ENCODE assay signal across 20 cellular contexts in the genomic region with DNA sequence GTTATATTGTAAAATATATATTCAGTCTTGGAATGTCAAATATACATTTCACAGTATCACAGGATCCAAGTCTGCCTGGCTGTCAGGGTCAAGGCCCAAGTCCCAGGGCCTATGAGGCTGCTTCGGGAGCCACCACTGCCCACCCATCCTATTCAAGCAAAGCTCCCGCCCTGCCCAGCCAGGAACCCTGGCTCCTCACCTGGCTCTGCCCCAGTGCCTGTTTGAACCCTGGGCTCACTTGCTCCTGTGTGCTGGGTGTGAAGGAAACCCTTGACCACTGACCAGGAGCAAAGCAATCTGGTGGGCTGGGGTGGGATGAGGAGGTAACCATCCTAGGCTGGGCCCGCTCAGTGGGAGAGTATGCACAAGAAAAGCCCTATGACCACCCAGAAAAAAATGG. TPM values are rescaled to one million over a fixed set of nuclear protein-coding genes. Genes with fewer than 3 reads are reported as not detected.
DNase-seq lines count a peak whose midpoint lies in the region; ATAC-seq, FAIRE-seq and TF ChIP-seq lines count a peak whose summit lies in the region.
"Had no signal": no experiment of that assay in that cellular context is flagged by ENCODE, and none has a peak within 500 bp of the region (broad histone marks: within the 10 kb centered on the region; RNA-seq: fewer than 3 reads in every experiment).

No MANE protein-coding gene starts in this region.

- no peak overlapping the region for H3K9ac ChIP-seq in HCT116 (ENCODE audit: low read length)
- no peak overlapping the region for H3K9ac ChIP-seq in kidney (ENCODE audit: low read length in 2 of 2)
- H3K9ac ChIP-seq in smooth muscle cell (ENCODE audit: low read depth), result no peak overlapping the region

- peaks cover 13% of the 10 kb centered on the region for H3K4me1 ChIP-seq in A549
- H3K4me1 ChIP-seq in HCT116 (ENCODE audit: control insufficient read depth in 1 of 2, insufficient read depth in 2 of 2, low read length in 2 of 2), result peaks cover 0 to 15% of the 10 kb centered on the region in 2 experiments; a peak in 2 of 4 replicates
- no peaks in the 10 kb centered on the region for H3K4me1 ChIP-seq in kidney (ENCODE audit: control insufficient read depth in 1 of 2, insufficient read depth in 1 of 2, low read depth in 1 of 2, low read length in 2 of 2)
- H3K4me1 ChIP-seq in smooth muscle cell (ENCODE audit: low read depth), result no peaks in the 10 kb centered on the region
- no peaks in the 10 kb centered on the region for H3K4me1 ChIP-seq in vagina
- H3K4me1 ChIP-seq: BE2C, Caco-2, HAP-1 had no signal

- H3K4me3 ChIP-seq in A549 (no peak overlapping the region), HCT116 (replicated peaks in 1 of 2; ENCODE audit: low read depth in 1 of 2, low read length in 2 of 2) (no peak overlapping the region), kidney (ENCODE audit: low read length in 2 of 2) (no peak overlapping the region), smooth muscle cell (no peak overlapping the region), vagina (no peak overlapping the region)
- H3K4me3 ChIP-seq: GM12878, HAP-1 had no signal

- intact Hi-C loops in HCT116 (cut with micrococcal nuclease) (no loop called here), kidney (cut with DNase I) (no loop called here), vagina (cut with DNase I) (no loop called here)

- H3F3A ChIP-seq in smooth muscle cell (ENCODE audit: low read depth), result no peaks in the 10 kb centered on the region

- POLR2A ChIA-PET in A549 (lab: Yijun Ruan, JAX), result no interaction called here
- POLR2A ChIA-PET in HCT116 (lab: Charles Lee), result no interaction called here

- BruUV-seq in HCT116 (replicated peaks; lab: Mats Ljungman, UMichigan), result no TSS peak

- FAIRE-seq in A549 (lab: Jason Lieb, UNC) (no peak), kidney (lab: Jason Lieb, UNC) (no peak)
- FAIRE-seq: D721Med, GM12878 had no signal

- no peak for TF ChIP-seq EP300 in A549 (IDR thresholded peaks at IDR 0.05)

- H3K79me2 ChIP-seq in HCT116 (ENCODE audit: insufficient read depth, low read length) (no peaks in the 10 kb centered on the region), smooth muscle cell (ENCODE audit: low read depth) (no peaks in the 10 kb centered on the region)

- WGBS in A549 (ENCODE audit: missing lambda C conversion rate), result 86% methylated on average over 3 of the region's 3 CpGs
- 97% methylated on average over 3 of the region's 3 CpGs for WGBS in smooth muscle cell (ENCODE audit: low lambda C conversion rate)

- TF ChIP-seq POLR2A in A549 (IDR thresholded peaks at IDR 0.05; ENCODE audit: low read length) (no peak), HCT116 (IDR thresholded peaks at IDR 0.05; ENCODE audit: borderline replicate concordance, extremely low read depth, insufficient read depth, insufficient read length) (no peak), vagina (IDR thresholded peaks at IDR 0.05) (no peak)

- H3K4me2 ChIP-seq in A549 (peak overlapping the region; percentile 50), HCT116 (ENCODE audit: low read length) (peak overlapping the region; percentile 44; the same call in 1 of the 2 replicates), smooth muscle cell (peak overlapping the region; percentile 72)

- H3K27me3 ChIP-seq in HCT116 (ENCODE audit: insufficient read depth, low read length) (no peaks in the 10 kb centered on the region), smooth muscle cell (ENCODE audit: low read depth) (no peaks in the 10 kb centered on the region), vagina (no peaks in the 10 kb centered on the region)
- H3K27me3 ChIP-seq: BE2C had no signal

- no peaks in the 10 kb centered on the region for H3K9me2 ChIP-seq in HCT116 (ENCODE audit: insufficient read depth)

- TF ChIP-seq CTCF in A549 (IDR thresholded peaks at IDR 0.05) (no peak), HCT116 (IDR thresholded peaks at IDR 0.05 in 2 of 3, conservative IDR thresholded peaks at IDR 0.05 in 1 of 3; ENCODE audit: borderline replicate concordance in 1 of 3, insufficient read depth in 1 of 3, low read depth in 2 of 3, low read length in 2 of 3) (no peak), kidney (IDR thresholded peaks at IDR 0.05; ENCODE audit: borderline replicate concordance, extremely low read depth, insufficient read depth) (no peak), smooth muscle cell (IDR thresholded peaks at IDR 0.05; ENCODE audit: borderline replicate concordance, insufficient read depth, poor library complexity, severe bottlenecking) (no peak), vagina (IDR thresholded peaks at IDR 0.05) (no peak)

- TF ChIP-seq RAD21 in A549 (conservative IDR thresholded peaks at IDR 0.05 in 1 of 2, IDR thresholded peaks at IDR 0.05 in 1 of 2) (no peak), HCT116 (IDR thresholded peaks at IDR 0.05; ENCODE audit: low read depth) (no peak)

- CTCF ChIA-PET in A549 (lab: Yijun Ruan, JAX) (interaction anchor here (2.5 to 4.4 kb wide), 3 partner anchors 36 to 53 kb away, joined by 16 to 17 read pairs (median 16); no protein-coding TSS in a partner anchor), HCT116 (lab: Charles Lee) (interaction anchor here (1.2 kb wide), 1 partner anchor 36 kb away, joined by 4 read pairs; no protein-coding TSS in a partner anchor)

- H3K36me3 ChIP-seq in HCT116 (ENCODE audit: control insufficient read depth in 1 of 2, insufficient read depth in 2 of 2, low read length in 2 of 2) (no peaks in the 10 kb centered on the region), kidney (ENCODE audit: control insufficient read depth in 1 of 2, insufficient read depth in 2 of 2, low read length in 2 of 2) (no peaks in the 10 kb centered on the region), smooth muscle cell (ENCODE audit: low read depth) (no peaks in the 10 kb centered on the region), vagina (no peaks in the 10 kb centered on the region)
- H3K36me3 ChIP-seq: BE2C, HAP-1 had no signal

- H3K27ac ChIP-seq in A549, result peak overlapping the region; percentile 36 to 67; a peak in 4 of 6 replicates
- H3K27ac ChIP-seq in HCT116 (ENCODE audit: low read depth, low read length), result no peak overlapping the region
- H3K27ac ChIP-seq in kidney (ENCODE audit: low read depth in 2 of 2, low read length in 2 of 2), result no peak overlapping the region
- peak overlapping the region; percentile 63 for H3K27ac ChIP-seq in smooth muscle cell (ENCODE audit: low read depth)
- no peak overlapping the region for H3K27ac ChIP-seq in vagina
- H3K27ac ChIP-seq: HL-60 had no signal

- ATAC-seq in A549, result no peak
- ATAC-seq in HCT116, result no peak; the same call in 1 of the 2 replicates
- no peak for ATAC-seq in HG02763 (IDR thresholded peaks at IDR 0.05; ENCODE audit: unreplicated experiment)
- ATAC-seq: GM12878 had no signal

- RAD21 ChIA-PET in HCT116 (lab: Charles Lee; ENCODE audit: low non-redundant PET in 1 of 2, low total read pairs in 2 of 2, uncharacterized antibody in 2 of 2, unreplicated experiment in 2 of 2), result no interaction called here

- no peak for DNase-seq in A549 (ENCODE audit: low read depth in 1 of 2, low spot score in 1 of 2)
- no peak for DNase-seq in HCT116 (ENCODE audit: low read depth, low spot score)
- peak; percentile 41 for DNase-seq in kidney
- DNase-seq in smooth muscle cell (lab: John Stamatoyannopoulos, UW; ENCODE audit: unreplicated experiment), result no peak
- no peak for DNase-seq in NCI-H82 treated with DMSO at 0.1 percent for 48 hours (lab: John Stamatoyannopoulos, UW; ENCODE audit: unreplicated experiment)
- DNase-seq in vagina (ENCODE audit: extremely low spot score in 2 of 2), result no peak
- DNase-seq: 8988T; BE2C; C1 segment of cervical spinal cord; Caco-2; CD4-positive, alpha-beta T cell; DMS153; DMS79 treated with DMSO at 0.1 percent for 48 hours; GOT3; KBM-7 had no signal

- H3K9me3 ChIP-seq in A549, result no peaks in the 10 kb centered on the region
- H3K9me3 ChIP-seq in HCT116 (ENCODE audit: control insufficient read depth in 1 of 2, insufficient read depth in 1 of 2, low read depth in 1 of 2, low read length in 2 of 2), result no peaks in the 10 kb centered on the region
- H3K9me3 ChIP-seq in kidney (ENCODE audit: control insufficient read depth in 1 of 2, low read length in 2 of 2), result no peaks in the 10 kb centered on the region
- no peaks in the 10 kb centered on the region for H3K9me3 ChIP-seq in smooth muscle cell (replicated peaks; ENCODE audit: low read depth)
- no peaks in the 10 kb centered on the region for H3K9me3 ChIP-seq in vagina
- H3K9me3 ChIP-seq: BE2C, Caco-2, HAP-1 had no signal

- no peak overlapping the region for H2AFZ ChIP-seq in HCT116 (ENCODE audit: low read depth, low read length, poor library complexity, severe bottlenecking)
- no peak overlapping the region for H2AFZ ChIP-seq in smooth muscle cell (ENCODE audit: low read depth)

- H4K20me1 ChIP-seq in HCT116 (ENCODE audit: insufficient read depth) (no peaks in the 10 kb centered on the region), smooth muscle cell (ENCODE audit: low read depth) (no peaks in the 10 kb centered on the region)

TF ChIP-seq in A549, 52 proteins besides CTCF, POLR2A, EP300 and RAD21 (continues in another document):
- no peak for TF ChIP-seq RARB (CRISPR knock-in tag; IDR thresholded peaks at IDR 0.05)

RNA-seq across cellular contexts. Expression of a gene that starts 27.0 kb away (rescaled TPM):
- polyA plus RNA-seq in A549 (2011; rRNA removed), result 154 and 165 TPM in 2 replicates
- polyA plus RNA-seq in A549 (2012; cell fraction: cytosol; rRNA removed), result 89.1 and 107 TPM in 2 replicates
- 30.4 and 35.7 TPM in 2 replicates for polyA plus RNA-seq in A549 (2012; cell fraction: nucleus; rRNA removed)
- polyA plus RNA-seq in A549 (2017; fragmentation: RNase III; extraction: RNeasy Plus Mini Kit Qiagen cat#74134 plus additional on column Dnase treatment), result 151 to 158 TPM (median 156 TPM) in 3 replicates
- polyA minus RNA-seq in A549 (2011; rRNA and poly(A)+ RNA removed), result 13.0 and 13.7 TPM in 2 replicates
- total RNA-seq in HCT116 (2021; ENCODE audit: unreplicated experiment), result 19.9 TPM
- 33.2 and 38.5 TPM in 2 replicates for polyA plus RNA-seq in HCT116 (2012)
- 16.5 TPM for total RNA-seq in kidney
- polyA plus RNA-seq in kidney (ENCODE audit: insufficient read depth, low read depth, low replicate concordance), result 46.3 TPM
- total RNA-seq in smooth muscle cell, result 43.8 and 51.2 TPM in 2 replicates
- polyA plus RNA-seq in smooth muscle cell, result 61.4 and 66.7 TPM in 2 replicates
- 30.9 TPM for total RNA-seq in vagina

RNA-seq across cellular contexts. Expression of a gene that starts 50.3 kb away (rescaled TPM):
- polyA plus RNA-seq in A549 (2011; rRNA removed), result 8.7 and 10.0 TPM in 2 replicates
- 6.6 and 9.3 TPM in 2 replicates for polyA plus RNA-seq in A549 (2012; cell fraction: cytosol; rRNA removed)
- polyA plus RNA-seq in A549 (2012; cell fraction: nucleus; rRNA removed), result 5.5 and 7.5 TPM in 2 replicates
- polyA plus RNA-seq in A549 (2017; fragmentation: RNase III; extraction: RNeasy Plus Mini Kit Qiagen cat#74134 plus additional on column Dnase treatment), result 10.9 to 12.0 TPM (median 11.5 TPM) in 3 replicates
- polyA minus RNA-seq in A549 (2011; rRNA and poly(A)+ RNA removed), result 11.9 and 13.5 TPM in 2 replicates
- total RNA-seq in HCT116 (2021; ENCODE audit: unreplicated experiment), result 19.6 TPM
- polyA plus RNA-seq in HCT116 (2012), result 5.8 and 8.6 TPM in 2 replicates
- total RNA-seq in kidney, result 0.38 TPM
- not detected for polyA plus RNA-seq in kidney (ENCODE audit: insufficient read depth, low read depth, low replicate concordance)
- total RNA-seq in smooth muscle cell, result 2.6 and 2.7 TPM in 2 replicates
- 1.2 and 2.0 TPM in 2 replicates for polyA plus RNA-seq in smooth muscle cell
- total RNA-seq in vagina, result 0.74 TPM

Comparison
In these comparisons a context has a peak if more than half of its experiments do, and no peak if none do; other contexts are left out.
1. H3K27ac ChIP-seq: peak in A549 (2 of 2) and smooth muscle cell (single experiment); none in HCT116 (single experiment), kidney (0 of 2) and vagina (single experiment).
2. Peak in every context shown above with its lines, with median percentiles within 50 percentile points of each other: H3K4me2 ChIP-seq.